In genomic region chrX:40564447-40564846, GRCh38 we compare ENCODE assay signal across 44 cellular contexts. TPM values are rescaled to one million over a fixed set of nuclear protein-coding genes. Genes with fewer than 3 reads are reported as not detected.
"Had no signal": no experiment of that assay in that cellular context is flagged by ENCODE, and none has a peak within 500 bp of the region (broad histone marks: within the 10 kb centered on the region; RNA-seq: fewer than 3 reads in every experiment).

No MANE protein-coding gene starts in this region.

- H3K27ac ChIP-seq: adrenal gland, ascending aorta, body of pancreas, brain microvascular endothelial cell, breast epithelium, cardiac muscle cell had no signal

- H3K36me3 Mint-ChIP-seq: activated naive CD4-positive, alpha-beta T cell treated with anti-CD3 and anti-CD28 coated beads, Interleukin-2, amount 10 ng/mL, durations not matched to agents 7 days and 5 days; activated naive CD4-positive, alpha-beta T cell treated with anti-CD3 and anti-CD28 coated beads, Interleukin-2, amount 50 U/mL, for 24 hours; activated naive CD4-positive, alpha-beta T cell treated with anti-CD3 and anti-CD28 coated beads, Interleukin-2, amount 50 U/mL, for 72 hours; activated naive CD8-positive, alpha-beta T cell; activated naive CD8-positive, alpha-beta T cell treated with anti-CD3 and anti-CD28 coated beads for 36 hours; activated naive CD8-positive, alpha-beta T cell treated with anti-CD3 and anti-CD28 coated beads, Interleukin-2, amount 10 ng/mL, durations not matched to agents 7 days and 5 days; brain had no signal

- H3K9me3 Mint-ChIP-seq: activated naive CD4-positive, alpha-beta T cell treated with anti-CD3 and anti-CD28 coated beads for 36 hours; activated naive CD4-positive, alpha-beta T cell treated with anti-CD3 and anti-CD28 coated beads, Interleukin-2, amount 10 ng/mL, durations not matched to agents 7 days and 5 days; activated naive CD4-positive, alpha-beta T cell treated with anti-CD3 and anti-CD28 coated beads, Interleukin-2, amount 50 U/mL, for 24 hours; activated naive CD4-positive, alpha-beta T cell treated with anti-CD3 and anti-CD28 coated beads, Interleukin-2, amount 50 U/mL, for 72 hours; activated naive CD8-positive, alpha-beta T cell treated with anti-CD3 and anti-CD28 coated beads for 36 hours; activated naive CD8-positive, alpha-beta T cell treated with anti-CD3 and anti-CD28 coated beads, Interleukin-2, amount 10 ng/mL, durations not matched to agents 7 days and 5 days; activated naive CD8-positive, alpha-beta T cell treated with anti-CD3 and anti-CD28 coated beads, Interleukin-2, amount 50 U/mL, for 24 hours; activated T-cell treated with anti-CD3 and anti-CD28 coated beads, Interleukin-2, amount 50 U/mL, for 24 hours; activated T-cell treated with anti-CD3 and anti-CD28 coated beads, Interleukin-2, amount 50 U/mL, for 4 hours; activated T-cell treated with anti-CD3 and anti-CD28 coated beads, Interleukin-2, amount 50 U/mL, for 72 hours; activated T-helper 1 cell treated with anti-CD3 and anti-CD28 coated beads, Interleukin-12 subunit alpha, Interleukin-12 subunit beta, Interleukin-2, Interleukin-4 antibody, amounts not matched to agents 30 ng/mL and 10 ng/mL and 1 ng/mL, durations not matched to agents 14 hours and 24 hours and 36 hours; activated T-helper 17 cell treated with anti-CD3 and anti-CD28 coated beads, Interleukin-2, amount 50 U/mL, for 72 hours; activated T-helper 2 cell treated with anti-CD3 and anti-CD28 coated beads, Interferon-gamma antibody, Interleukin-2, Interleukin-4, amounts not matched to agents 10 μg/mL and 5 μg/mL and 100 μg/mL, durations not matched to agents 14 hours and 24 hours and 36 hours; brain; central memory CD8-positive, alpha-beta T cell had no signal

- H3K4me3 Mint-ChIP-seq: activated naive CD4-positive, alpha-beta T cell treated with anti-CD3 and anti-CD28 coated beads for 36 hours; activated naive CD4-positive, alpha-beta T cell treated with anti-CD3 and anti-CD28 coated beads, Interleukin-2, amount 10 ng/mL, durations not matched to agents 7 days and 5 days; activated naive CD4-positive, alpha-beta T cell treated with anti-CD3 and anti-CD28 coated beads, Interleukin-2, amount 50 U/mL, for 24 hours; activated naive CD8-positive, alpha-beta T cell; activated naive CD8-positive, alpha-beta T cell treated with anti-CD3 and anti-CD28 coated beads for 36 hours; activated naive CD8-positive, alpha-beta T cell treated with anti-CD3 and anti-CD28 coated beads, Interleukin-2, amount 10 ng/mL, durations not matched to agents 7 days and 5 days; activated naive CD8-positive, alpha-beta T cell treated with anti-CD3 and anti-CD28 coated beads, Interleukin-2, amount 50 U/mL, for 24 hours; activated T-cell treated with anti-CD3 and anti-CD28 coated beads, Interleukin-2, amount 50 U/mL, for 24 hours; activated T-cell treated with anti-CD3 and anti-CD28 coated beads, Interleukin-2, amount 50 U/mL, for 4 hours; activated T-cell treated with anti-CD3 and anti-CD28 coated beads, Interleukin-2, amount 50 U/mL, for 72 hours; activated T-helper 1 cell treated with anti-CD3 and anti-CD28 coated beads, Interleukin-12 subunit alpha, Interleukin-12 subunit beta, Interleukin-2, Interleukin-4 antibody, amounts not matched to agents 30 ng/mL and 10 ng/mL and 1 ng/mL, durations not matched to agents 14 hours and 24 hours and 36 hours; activated T-helper 17 cell treated with anti-CD3 and anti-CD28 coated beads, Interleukin-2, amount 50 U/mL, for 72 hours; brain; central memory CD8-positive, alpha-beta T cell had no signal

- H3K36me3 ChIP-seq: adrenal gland, ascending aorta, brain microvascular endothelial cell, breast epithelium, cardiac muscle cell had no signal

- H3K27ac Mint-ChIP-seq: activated naive CD4-positive, alpha-beta T cell treated with anti-CD3 and anti-CD28 coated beads for 36 hours; activated naive CD4-positive, alpha-beta T cell treated with anti-CD3 and anti-CD28 coated beads, Interleukin-2, amount 10 ng/mL, durations not matched to agents 7 days and 5 days; activated naive CD4-positive, alpha-beta T cell treated with anti-CD3 and anti-CD28 coated beads, Interleukin-2, amount 50 U/mL, for 24 hours; activated naive CD4-positive, alpha-beta T cell treated with anti-CD3 and anti-CD28 coated beads, Interleukin-2, amount 50 U/mL, for 72 hours; activated naive CD8-positive, alpha-beta T cell; activated naive CD8-positive, alpha-beta T cell treated with anti-CD3 and anti-CD28 coated beads for 36 hours; activated naive CD8-positive, alpha-beta T cell treated with anti-CD3 and anti-CD28 coated beads, Interleukin-2, amount 10 ng/mL, durations not matched to agents 7 days and 5 days; activated naive CD8-positive, alpha-beta T cell treated with anti-CD3 and anti-CD28 coated beads, Interleukin-2, amount 50 U/mL, for 24 hours; activated T-cell treated with anti-CD3 and anti-CD28 coated beads, Interleukin-2, amount 50 U/mL, for 24 hours; activated T-cell treated with anti-CD3 and anti-CD28 coated beads, Interleukin-2, amount 50 U/mL, for 72 hours; activated T-helper 1 cell treated with anti-CD3 and anti-CD28 coated beads, Interleukin-12 subunit alpha, Interleukin-12 subunit beta, Interleukin-2, Interleukin-4 antibody, amounts not matched to agents 30 ng/mL and 10 ng/mL and 1 ng/mL, durations not matched to agents 14 hours and 24 hours and 36 hours; activated T-helper 17 cell treated with anti-CD3 and anti-CD28 coated beads, Interleukin-2, amount 50 U/mL, for 72 hours; activated T-helper 2 cell treated with anti-CD3 and anti-CD28 coated beads, Interferon-gamma antibody, Interleukin-2, Interleukin-4, amounts not matched to agents 10 μg/mL and 5 μg/mL and 100 μg/mL, durations not matched to agents 14 hours and 24 hours and 36 hours; brain had no signal

- H3K27me3 ChIP-seq: body of pancreas, brain microvascular endothelial cell, cardiac muscle cell had no signal

- H3K4me1 ChIP-seq: adrenal gland, ascending aorta, body of pancreas, breast epithelium had no signal

- H3K4me3 ChIP-seq: adrenal gland, ascending aorta, body of pancreas, breast epithelium, cardiac muscle cell had no signal

- H3K27me3 Mint-ChIP-seq: activated naive CD4-positive, alpha-beta T cell treated with anti-CD3 and anti-CD28 coated beads, Interleukin-2, amount 50 U/mL, for 24 hours; activated naive CD8-positive, alpha-beta T cell; activated naive CD8-positive, alpha-beta T cell treated with anti-CD3 and anti-CD28 coated beads for 36 hours; activated naive CD8-positive, alpha-beta T cell treated with anti-CD3 and anti-CD28 coated beads, Interleukin-2, amount 10 ng/mL, durations not matched to agents 7 days and 5 days; activated naive CD8-positive, alpha-beta T cell treated with anti-CD3 and anti-CD28 coated beads, Interleukin-2, amount 50 U/mL, for 24 hours; activated T-helper 17 cell treated with anti-CD3 and anti-CD28 coated beads, Interleukin-2, amount 50 U/mL, for 72 hours; brain; central memory CD8-positive, alpha-beta T cell had no signal

- DNase-seq: activated effector memory CD4-positive, alpha-beta T cell treated with anti-CD3 and anti-CD28 coated beads, Interleukin-2, amount 50 U/mL, for 16 hours; activated effector memory CD4-positive, alpha-beta T cell treated with Interleukin-2 at 50 U/mL for 16 hours; activated gamma-delta T cell; activated gamma-delta T cell treated with Interleukin-2 at 50 U/mL for 16 hours; activated naive CD4-positive, alpha-beta T cell; activated naive CD4-positive, alpha-beta T cell treated with anti-CD3 and anti-CD28 coated beads for 36 hours; activated naive CD4-positive, alpha-beta T cell treated with anti-CD3 and anti-CD28 coated beads, Interleukin-2, amount 10 ng/mL, durations not matched to agents 7 days and 5 days; activated naive CD4-positive, alpha-beta T cell treated with anti-CD3 and anti-CD28 coated beads, Interleukin-2, amount 50 U/mL, for 16 hours; activated naive CD4-positive, alpha-beta T cell treated with Interleukin-2 at 50 U/mL for 16 hours; activated naive CD8-positive, alpha-beta T cell treated with anti-CD3 and anti-CD28 coated beads for 36 hours; activated naive CD8-positive, alpha-beta T cell treated with anti-CD3 and anti-CD28 coated beads, Interleukin-2, amount 10 ng/mL, durations not matched to agents 7 days and 5 days; activated naive CD8-positive, alpha-beta T cell treated with anti-CD3 and anti-CD28 coated beads, Interleukin-2, amount 50 U/mL, for 24 hours; activated T-cell treated with anti-CD3 and anti-CD28 coated beads, Interleukin-2, amount 50 U/mL, for 1 hour; activated T-cell treated with anti-CD3 and anti-CD28 coated beads, Interleukin-2, amount 50 U/mL, for 24 hours; activated T-cell treated with anti-CD3 and anti-CD28 coated beads, Interleukin-2, amount 50 U/mL, for 4 hours; activated T-cell treated with anti-CD3 and anti-CD28 coated beads, Interleukin-2, amount 50 U/mL, for 48 hours; activated T-cell treated with anti-CD3 and anti-CD28 coated beads, Interleukin-2, amount 50 U/mL, for 72 hours; adrenal gland; amniotic stem cell; amygdala; anterior cingulate cortex; aorta; body of pancreas; brain microvascular endothelial cell; caudate nucleus; central memory CD4-positive, alpha-beta T cell; cerebellar nuclear complex had no signal

- H3K4me1 Mint-ChIP-seq: activated naive CD4-positive, alpha-beta T cell treated with anti-CD3 and anti-CD28 coated beads, Interleukin-2, amount 10 ng/mL, durations not matched to agents 7 days and 5 days; activated naive CD4-positive, alpha-beta T cell treated with anti-CD3 and anti-CD28 coated beads, Interleukin-2, amount 50 U/mL, for 24 hours; activated naive CD8-positive, alpha-beta T cell treated with anti-CD3 and anti-CD28 coated beads, Interleukin-2, amount 10 ng/mL, durations not matched to agents 7 days and 5 days; activated T-helper 17 cell treated with anti-CD3 and anti-CD28 coated beads, Interleukin-2, amount 50 U/mL, for 72 hours; central memory CD8-positive, alpha-beta T cell had no signal

- FAIRE-seq: bronchial epithelial cell had no signal

- H3K9me3 ChIP-seq: adrenal gland, ascending aorta, body of pancreas, breast epithelium had no signal

- ATAC-seq: activated naive CD4-positive, alpha-beta T cell treated with anti-CD3 and anti-CD28 coated beads, Interleukin-2, amount 50 U/mL, for 72 hours; activated naive CD8-positive, alpha-beta T cell treated with anti-CD3 and anti-CD28 coated beads, Interleukin-2, amount 50 U/mL, for 24 hours; activated T-cell treated with anti-CD3 and anti-CD28 coated beads, Interleukin-2, amount 50 U/mL, for 4 hours; activated T-cell treated with anti-CD3 and anti-CD28 coated beads, Interleukin-2, amount 50 U/mL, for 72 hours; activated T-helper 17 cell treated with anti-CD3 and anti-CD28 coated beads, Interleukin-2, amount 50 U/mL, for 72 hours; body of pancreas had no signal

RNA-seq across cellular contexts. Expression of gene MPC1L, which starts 58.8 kb away (rescaled TPM):
- total RNA-seq: activated naive CD4-positive, alpha-beta T cell treated with anti-CD3 and anti-CD28 coated beads for 36 hours; activated naive CD4-positive, alpha-beta T cell treated with anti-CD3 and anti-CD28 coated beads, Interleukin-2, amount 50 U/mL, for 72 hours; activated naive CD8-positive, alpha-beta T cell treated with anti-CD3 and anti-CD28 coated beads for 36 hours; activated naive CD8-positive, alpha-beta T cell treated with anti-CD3 and anti-CD28 coated beads, Interleukin-2, amount 10 ng/mL, durations not matched to agents 7 days and 5 days; activated T-cell treated with anti-CD3 and anti-CD28 coated beads, Interleukin-2, amount 50 U/mL, for 4 hours; activated T-cell treated with anti-CD3 and anti-CD28 coated beads, Interleukin-2, amount 50 U/mL, for 72 hours; activated T-helper 1 cell treated with anti-CD3 and anti-CD28 coated beads, Interleukin-12 subunit alpha, Interleukin-12 subunit beta, Interleukin-2, Interleukin-4 antibody, amounts not matched to agents 30 ng/mL and 10 ng/mL and 1 ng/mL, durations not matched to agents 14 hours and 24 hours and 36 hours; activated T-helper 17 cell treated with anti-CD3 and anti-CD28 coated beads, Interleukin-2, amount 50 U/mL, for 72 hours; activated T-helper 2 cell treated with anti-CD3 and anti-CD28 coated beads, Interferon-gamma antibody, Interleukin-2, Interleukin-4, amounts not matched to agents 10 μg/mL and 5 μg/mL and 100 μg/mL, durations not matched to agents 14 hours and 24 hours and 36 hours; adrenal gland; aorta; ascending aorta; astrocyte; body of pancreas; breast epithelium; bronchial epithelial cell; cardiac muscle cell; cardiac septum; cerebellum; chondrocyte had no signal
- polyA plus RNA-seq: adipose tissue, adrenal gland, aorta, cardiac muscle cell had no signal
